In the genomic region with DNA sequence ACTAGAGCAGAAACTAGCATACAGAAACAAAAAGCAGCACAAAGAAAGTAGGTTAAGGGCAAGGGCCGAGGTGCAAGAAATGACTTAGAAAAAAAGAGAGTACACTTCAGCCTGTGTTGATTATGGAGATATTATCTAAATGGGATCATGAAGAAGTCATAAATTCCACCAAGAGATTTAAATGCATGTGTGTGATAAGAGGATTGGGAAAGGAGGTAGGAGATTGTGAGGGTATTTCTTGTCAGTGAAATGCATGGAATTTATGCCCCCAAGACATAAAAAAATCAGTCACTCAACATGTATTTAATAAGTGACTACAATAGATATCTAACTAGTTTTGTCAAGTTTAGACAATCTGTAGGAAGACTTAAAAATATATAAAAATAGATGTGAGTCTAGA, we compare ENCODE assay signal across 28 cellular contexts.
DNase-seq lines count a peak whose midpoint lies in the region; ATAC-seq and TF ChIP-seq lines count a peak whose summit lies in the region.
"Had no signal": no experiment of that assay in that cellular context is flagged by ENCODE, and none has a peak within 500 bp of the region (broad histone marks: within the 10 kb centered on the region; RNA-seq: fewer than 3 reads in every experiment).

No MANE protein-coding gene starts in this region.

- no peak overlapping the region for H4K8ac ChIP-seq in neuronal stem cell (ENCODE audit: low read depth, low read length)

- peak overlapping the region; percentile 87 for H2AFZ ChIP-seq in neuronal stem cell (ENCODE audit: low read length)

- no peak overlapping the region for H3K23ac ChIP-seq in neuronal stem cell (ENCODE audit: low read depth, low read length, poor library complexity)

- no peak for TF ChIP-seq CTCF in endothelial cell (IDR thresholded peaks at IDR 0.05; ENCODE audit: unreplicated experiment)

- no peak overlapping the region for H2BK12ac ChIP-seq in neuronal stem cell (ENCODE audit: low read length)

- no peaks in the 10 kb centered on the region for H3K9me3 Mint-ChIP-seq in endothelial cell (ENCODE audit: unreplicated experiment)
- H3K9me3 Mint-ChIP-seq in activated T-cell treated with anti-CD3 and anti-CD28 coated beads, Interleukin-2, amount 50 U/mL, for 4 hours, result no peaks in the 10 kb centered on the region

- H3K4me1 ChIP-seq in neuronal stem cell (ENCODE audit: control insufficient read depth in 2 of 2, insufficient read depth in 1 of 2, low read depth in 1 of 2, low read length in 2 of 2), result no peaks in the 10 kb centered on the region
- H3K4me1 ChIP-seq: adrenal gland, esophagus muscularis mucosa, left ventricle myocardium inferior, prostate gland, SJCRH30, stomach, tibial artery had no signal

- H2BK15ac ChIP-seq in neuronal stem cell (ENCODE audit: low read length), result no peak overlapping the region

- no peak overlapping the region for H2AK5ac ChIP-seq in neuronal stem cell (ENCODE audit: low read depth, low read length)

- H3K18ac ChIP-seq in neuronal stem cell (ENCODE audit: low read length), result no peak overlapping the region

- H4K91ac ChIP-seq in neuronal stem cell (ENCODE audit: low read depth, low read length, poor library complexity), result no peak overlapping the region

- H3K4me3 ChIP-seq in H7 (ENCODE audit: insufficient read depth, low read depth, low read length) (peak overlapping the region; percentile 44; the same call in 1 of the 2 replicates), neuronal stem cell (ENCODE audit: low read length in 2 of 2) (peak overlapping the region in 1 of 2 donors; percentile 47)
- H3K4me3 ChIP-seq: adrenal gland, esophagus muscularis mucosa, left ventricle myocardium inferior, prostate gland, SJCRH30, stomach, tibial artery had no signal

- no peak overlapping the region for H3K27ac Mint-ChIP-seq in endothelial cell (ENCODE audit: unreplicated experiment)
- H3K27ac Mint-ChIP-seq: activated T-cell treated with anti-CD3 and anti-CD28 coated beads, Interleukin-2, amount 50 U/mL, for 24 hours; naive thymus-derived CD8-positive, alpha-beta T cell had no signal

- H3K27me3 ChIP-seq in H7 (ENCODE audit: control insufficient read depth, insufficient read depth, low read length) (no peaks in the 10 kb centered on the region), neuronal stem cell (ENCODE audit: control insufficient read depth in 3 of 3, insufficient read depth in 3 of 3, low read depth in 1 of 3, low read length in 3 of 3) (no peaks in the 10 kb centered on the region)
- H3K27me3 ChIP-seq: adrenal gland, esophagus muscularis mucosa, SJCRH30, stomach, tibial artery had no signal

- H3K9ac ChIP-seq in neuronal stem cell (ENCODE audit: low read depth, low read length, poor library complexity), result no peak overlapping the region
- H3K9ac ChIP-seq: KMS-11 had no signal

- no peaks in the 10 kb centered on the region for H3K9me3 ChIP-seq in neuronal stem cell (replicated peaks in 1 of 2; ENCODE audit: control insufficient read depth in 2 of 2, insufficient read depth in 1 of 2, low read depth in 1 of 2, low read length in 2 of 2)
- H3K9me3 ChIP-seq: adrenal gland, esophagus muscularis mucosa, left ventricle myocardium inferior, prostate gland, SJCRH30, stomach, tibial artery had no signal

- H2BK120ac ChIP-seq in neuronal stem cell (ENCODE audit: low read depth, low read length), result no peak overlapping the region

- no peak overlapping the region for H2BK5ac ChIP-seq in neuronal stem cell (ENCODE audit: low read length)

- no peak for ATAC-seq in activated T-cell treated with anti-CD3 and anti-CD28 coated beads, Interleukin-2, amount 50 U/mL, for 4 hours
- ATAC-seq in HG03442 (IDR thresholded peaks at IDR 0.05; ENCODE audit: unreplicated experiment), result no peak
- ATAC-seq: naive thymus-derived CD8-positive, alpha-beta T cell; PC-3 had no signal

- no peak overlapping the region for H3K4ac ChIP-seq in neuronal stem cell (ENCODE audit: low read length)

- no peak overlapping the region for H3K27ac ChIP-seq in neuronal stem cell (replicated peaks; ENCODE audit: low read length)
- H3K27ac ChIP-seq: adrenal gland, esophagus muscularis mucosa, KMS-11, left ventricle myocardium inferior, prostate gland, SJCRH30, stomach, tibial artery had no signal

- no peaks in the 10 kb centered on the region for H3K27me3 Mint-ChIP-seq in endothelial cell (ENCODE audit: unreplicated experiment)
- no peaks in the 10 kb centered on the region for H3K27me3 Mint-ChIP-seq in activated T-cell treated with anti-CD3 and anti-CD28 coated beads, Interleukin-2, amount 50 U/mL, for 4 hours (ENCODE audit: low read depth)
- H3K27me3 Mint-ChIP-seq: activated T-cell treated with anti-CD3 and anti-CD28 coated beads, Interleukin-2, amount 50 U/mL, for 24 hours; naive thymus-derived CD8-positive, alpha-beta T cell had no signal

- WGBS in neuronal stem cell (ENCODE audit: extremely low coverage in 2 of 2, insufficient read length in 2 of 2, insufficient replicate concordance in 1 of 2), 2 donors, result no CpG with 5 or more reads among the region's 1 CpG

- H3K79me1 ChIP-seq in neuronal stem cell (ENCODE audit: low read depth, low read length), result no peaks in the 10 kb centered on the region

- peak overlapping the region; percentile 1 for H3K4me3 Mint-ChIP-seq in endothelial cell (ENCODE audit: unreplicated experiment)
- H3K4me3 Mint-ChIP-seq in activated T-cell treated with anti-CD3 and anti-CD28 coated beads, Interleukin-2, amount 50 U/mL, for 4 hours, result no peak overlapping the region
- H3K4me3 Mint-ChIP-seq: activated T-cell treated with anti-CD3 and anti-CD28 coated beads, Interleukin-2, amount 50 U/mL, for 24 hours; naive thymus-derived CD8-positive, alpha-beta T cell had no signal

- no peak overlapping the region for H3K14ac ChIP-seq in neuronal stem cell (ENCODE audit: low read length)

- no peak overlapping the region for H3K4me2 ChIP-seq in neuronal stem cell (ENCODE audit: insufficient read depth, low read length, poor library complexity, severe bottlenecking)
- H3K4me2 ChIP-seq: KMS-11 had no signal

- no peaks in the 10 kb centered on the region for H3K4me1 Mint-ChIP-seq in endothelial cell (ENCODE audit: unreplicated experiment)
- H3K4me1 Mint-ChIP-seq in activated T-cell treated with anti-CD3 and anti-CD28 coated beads, Interleukin-2, amount 50 U/mL, for 4 hours (ENCODE audit: low read depth), result no peaks in the 10 kb centered on the region
- H3K4me1 Mint-ChIP-seq: naive thymus-derived CD8-positive, alpha-beta T cell had no signal

- DNase-seq in H7, result no peak
- peak; percentile 4 for DNase-seq in SK-N-DZ (ENCODE audit: low spot score)
- no peak for DNase-seq in endothelial cell (ENCODE audit: low spot score)
- DNase-seq in neuronal stem cell (ENCODE audit: low spot score), result no peak
- DNase-seq in NCI-H146 treated with DMSO at 0.1 percent for 48 hours (lab: John Stamatoyannopoulos, UW; ENCODE audit: unreplicated experiment), result no peak
- DNase-seq in NCI-H524 (lab: John Stamatoyannopoulos, UW), result no peak
- no peak for DNase-seq in activated T-cell treated with anti-CD3 and anti-CD28 coated beads, Interleukin-2, amount 50 U/mL, for 4 hours
- DNase-seq: activated CD4-positive, alpha-beta T cell treated with anti-CD3 and anti-CD28 coated beads for 4 hours; activated naive CD4-positive, alpha-beta T cell; adrenal gland; effector memory CD4-positive, alpha-beta T cell; foreskin melanocyte; left ventricle myocardium inferior; midbrain; naive thymus-derived CD8-positive, alpha-beta T cell; NCI-H1694 treated with DMSO at 0.1 percent for 48 hours; NCI-H774; PC-3; SJCRH30; stimulated activated CD8-positive, alpha-beta memory T cell treated with anti-CD3 and anti-CD28 coated beads, Interleukin-4, amount 100 ng/mL, for 48 hours; stomach; T-helper 2 cell; tibial artery had no signal

- no peaks in the 10 kb centered on the region for H3K36me3 Mint-ChIP-seq in endothelial cell (ENCODE audit: low read depth, unreplicated experiment)
- H3K36me3 Mint-ChIP-seq in activated T-cell treated with anti-CD3 and anti-CD28 coated beads, Interleukin-2, amount 50 U/mL, for 4 hours (ENCODE audit: insufficient read depth), result no peaks in the 10 kb centered on the region
- H3K36me3 Mint-ChIP-seq: naive thymus-derived CD8-positive, alpha-beta T cell had no signal

- no peaks in the 10 kb centered on the region for H3K36me3 ChIP-seq in H7 (replicated peaks; ENCODE audit: control insufficient read depth, insufficient read depth, low read length)
- H3K36me3 ChIP-seq in neuronal stem cell (replicated peaks in 1 of 2; ENCODE audit: control insufficient read depth in 2 of 2, insufficient read depth in 2 of 2, low read length in 2 of 2), result no peaks in the 10 kb centered on the region
- H3K36me3 ChIP-seq: adrenal gland, esophagus muscularis mucosa, left ventricle myocardium inferior, prostate gland, SJCRH30, stomach, tibial artery had no signal
